In the genomic region with DNA sequence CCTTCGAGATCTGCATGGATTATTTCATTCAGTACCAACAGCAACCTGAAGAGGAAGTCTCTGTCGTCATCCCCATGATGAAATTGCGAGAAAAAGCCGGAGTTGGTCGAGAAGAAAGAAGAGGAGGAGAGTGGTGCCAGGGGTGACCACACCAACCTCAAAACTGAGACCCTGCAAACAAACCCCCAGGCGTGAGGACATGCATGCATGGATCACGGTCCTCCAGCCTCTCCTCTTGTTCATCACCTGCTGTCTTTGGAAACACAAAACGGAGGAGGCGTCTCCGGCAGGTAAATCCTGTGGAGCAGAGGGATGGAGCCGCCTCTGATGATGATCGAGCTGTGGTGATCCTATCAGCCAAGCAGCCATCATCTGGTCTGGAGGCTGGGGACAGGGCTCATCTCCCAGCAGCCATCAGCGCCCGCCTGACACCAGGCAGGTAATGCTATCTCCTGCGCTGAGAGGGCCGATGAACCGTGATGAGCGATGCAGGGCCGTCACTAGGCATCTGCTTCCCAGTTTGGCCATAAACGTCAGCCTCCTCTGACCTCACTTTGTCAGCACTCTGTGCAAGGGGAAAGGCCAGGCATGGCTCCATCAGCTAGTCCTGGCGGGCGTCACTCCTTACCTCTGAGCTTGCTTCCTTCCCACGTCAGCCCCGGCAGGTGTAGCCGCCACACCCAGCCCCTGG, we compare ENCODE assay signal across 15 cellular contexts.
DNase-seq lines count a peak whose midpoint lies in the region; ATAC-seq and TF ChIP-seq lines count a peak whose summit lies in the region.
"Had no signal": no experiment of that assay in that cellular context is flagged by ENCODE, and none has a peak within 500 bp of the region (broad histone marks: within the 10 kb centered on the region; RNA-seq: fewer than 3 reads in every experiment).

No MANE protein-coding gene starts in this region.

- no peak overlapping the region for H3K4me2 ChIP-seq in neuronal stem cell (ENCODE audit: insufficient read depth, low read length, poor library complexity, severe bottlenecking)
- H3K4me2 ChIP-seq: A549 had no signal

- ATAC-seq in upper lobe of right lung, result no peak
- ATAC-seq in HG02852 (IDR thresholded peaks at IDR 0.05; ENCODE audit: unreplicated experiment), result no peak
- ATAC-seq: A549, GM12878 had no signal

- H3K4me1 ChIP-seq in neuronal stem cell (ENCODE audit: control insufficient read depth in 2 of 2, insufficient read depth in 1 of 2, low read depth in 1 of 2, low read length in 2 of 2) (peaks cover 0 to 11% of the 10 kb centered on the region in 2 donors), upper lobe of right lung (no peaks in the 10 kb centered on the region)
- H3K4me1 ChIP-seq: A549 had no signal

- H3K27ac ChIP-seq in neuronal stem cell (replicated peaks; ENCODE audit: low read length), result no peak overlapping the region
- H3K27ac ChIP-seq in upper lobe of right lung, result no peak overlapping the region
- H3K27ac ChIP-seq: A549, GM23248 had no signal

- H3K14ac ChIP-seq in neuronal stem cell (ENCODE audit: low read length), result no peak overlapping the region

- no peaks in the 10 kb centered on the region for H3K4me1 Mint-ChIP-seq in activated T-helper 1 cell treated with anti-CD3 and anti-CD28 coated beads, Interleukin-12 subunit alpha, Interleukin-12 subunit beta, Interleukin-2, Interleukin-4 antibody, amounts not matched to agents 30 ng/mL and 10 ng/mL and 1 ng/mL, durations not matched to agents 14 hours and 24 hours and 36 hours (ENCODE audit: low read depth)
- H3K4me1 Mint-ChIP-seq: CD14-positive monocyte; CD8-positive, alpha-beta memory T cell; IgD-negative memory B cell had no signal

- H3K36me3 ChIP-seq in neuronal stem cell (replicated peaks in 1 of 2; ENCODE audit: control insufficient read depth in 2 of 2, insufficient read depth in 2 of 2, low read length in 2 of 2) (no peaks in the 10 kb centered on the region), upper lobe of right lung (no peaks in the 10 kb centered on the region)

- H3K23ac ChIP-seq in neuronal stem cell (ENCODE audit: low read depth, low read length, poor library complexity), result no peak overlapping the region

- H3K79me1 ChIP-seq in neuronal stem cell (ENCODE audit: low read depth, low read length), result no peaks in the 10 kb centered on the region

- H2BK5ac ChIP-seq in neuronal stem cell (ENCODE audit: low read length), result no peak overlapping the region

- H3K27me3 Mint-ChIP-seq in activated T-helper 1 cell treated with anti-CD3 and anti-CD28 coated beads, Interleukin-12 subunit alpha, Interleukin-12 subunit beta, Interleukin-2, Interleukin-4 antibody, amounts not matched to agents 30 ng/mL and 10 ng/mL and 1 ng/mL, durations not matched to agents 14 hours and 24 hours and 36 hours (ENCODE audit: insufficient read depth), result no peaks in the 10 kb centered on the region
- H3K27me3 Mint-ChIP-seq: IgD-negative memory B cell had no signal

- no peak overlapping the region for H2BK120ac ChIP-seq in neuronal stem cell (ENCODE audit: low read depth, low read length)

- H3K36me3 Mint-ChIP-seq in activated T-helper 1 cell treated with anti-CD3 and anti-CD28 coated beads, Interleukin-12 subunit alpha, Interleukin-12 subunit beta, Interleukin-2, Interleukin-4 antibody, amounts not matched to agents 30 ng/mL and 10 ng/mL and 1 ng/mL, durations not matched to agents 14 hours and 24 hours and 36 hours (ENCODE audit: low read depth), result no peaks in the 10 kb centered on the region
- H3K36me3 Mint-ChIP-seq: CD14-positive monocyte; CD8-positive, alpha-beta memory T cell; IgD-negative memory B cell had no signal

- H2BK12ac ChIP-seq in neuronal stem cell (ENCODE audit: low read length), result no peak overlapping the region

- H2BK15ac ChIP-seq in neuronal stem cell (ENCODE audit: low read length), result no peak overlapping the region

- H4K91ac ChIP-seq in neuronal stem cell (ENCODE audit: low read depth, low read length, poor library complexity), result no peak overlapping the region

- no peak overlapping the region for H4K8ac ChIP-seq in neuronal stem cell (ENCODE audit: low read depth, low read length)

- no CpG with 5 or more reads among the region's 25 CpGs for WGBS in neuronal stem cell (ENCODE audit: extremely low coverage in 2 of 2, insufficient read length in 2 of 2, insufficient replicate concordance in 1 of 2), 2 donors

- intact Hi-C loops in upper lobe of right lung (cut with DNase I), result no loop called here
- intact Hi-C loops in activated T-helper 1 cell treated with anti-CD3 and anti-CD28 coated beads, Interleukin-12 subunit alpha, Interleukin-12 subunit beta, Interleukin-2, Interleukin-4 antibody, amounts not matched to agents 30 ng/mL and 10 ng/mL and 1 ng/mL, durations not matched to agents 14 hours and 24 hours and 36 hours (cut with micrococcal nuclease), result no loop called here

- H3K27me3 ChIP-seq in neuronal stem cell (ENCODE audit: control insufficient read depth in 3 of 3, insufficient read depth in 3 of 3, low read depth in 1 of 3, low read length in 3 of 3), result no peaks in the 10 kb centered on the region
- no peaks in the 10 kb centered on the region for H3K27me3 ChIP-seq in upper lobe of right lung

- no peak overlapping the region for H3K4me3 ChIP-seq in neuronal stem cell (ENCODE audit: low read length in 2 of 2)
- no peak overlapping the region for H3K4me3 ChIP-seq in upper lobe of right lung
- H3K4me3 ChIP-seq: A549, GM12878, GM23248 had no signal

- peak overlapping the region; percentile 70 for H3K18ac ChIP-seq in neuronal stem cell (ENCODE audit: low read length)

- H3K4me3 Mint-ChIP-seq in activated T-helper 1 cell treated with anti-CD3 and anti-CD28 coated beads, Interleukin-12 subunit alpha, Interleukin-12 subunit beta, Interleukin-2, Interleukin-4 antibody, amounts not matched to agents 30 ng/mL and 10 ng/mL and 1 ng/mL, durations not matched to agents 14 hours and 24 hours and 36 hours, result no peak overlapping the region
- H3K4me3 Mint-ChIP-seq: CD14-positive monocyte; CD8-positive, alpha-beta memory T cell had no signal

- no peak overlapping the region for H2AK5ac ChIP-seq in neuronal stem cell (ENCODE audit: low read depth, low read length)

- H3K4ac ChIP-seq in neuronal stem cell (ENCODE audit: low read length), result no peak overlapping the region

- H3K27ac Mint-ChIP-seq in activated T-helper 1 cell treated with anti-CD3 and anti-CD28 coated beads, Interleukin-12 subunit alpha, Interleukin-12 subunit beta, Interleukin-2, Interleukin-4 antibody, amounts not matched to agents 30 ng/mL and 10 ng/mL and 1 ng/mL, durations not matched to agents 14 hours and 24 hours and 36 hours, result no peak overlapping the region
- H3K27ac Mint-ChIP-seq: CD14-positive monocyte; CD8-positive, alpha-beta memory T cell; IgD-negative memory B cell had no signal

- H3K9me3 ChIP-seq in neuronal stem cell (replicated peaks in 1 of 2; ENCODE audit: control insufficient read depth in 2 of 2, insufficient read depth in 1 of 2, low read depth in 1 of 2, low read length in 2 of 2) (no peaks in the 10 kb centered on the region), upper lobe of right lung (no peaks in the 10 kb centered on the region)
- H3K9me3 ChIP-seq: A549 had no signal

- TF ChIP-seq CTCF in upper lobe of right lung (IDR thresholded peaks at IDR 0.05), result no peak

- DNase-seq in NCI-H748 (lab: John Stamatoyannopoulos, UW; ENCODE audit: unreplicated experiment) (peak; percentile 88), cerebellum (ENCODE audit: low spot score) (peak; percentile 2), neuronal stem cell (ENCODE audit: low spot score) (no peak), upper lobe of right lung (peak; percentile 30)
- DNase-seq in activated T-helper 1 cell treated with anti-CD3 and anti-CD28 coated beads, Interleukin-12 subunit alpha, Interleukin-12 subunit beta, Interleukin-2, Interleukin-4 antibody, amounts not matched to agents 30 ng/mL and 10 ng/mL and 1 ng/mL, durations not matched to agents 14 hours and 24 hours and 36 hours (ENCODE audit: low spot score), result no peak
- no peak for DNase-seq in stimulated activated CD4-positive, alpha-beta T cell treated with anti-CD3 and anti-CD28 coated beads, Interleukin-1b, Interleukin-23, amount 100 ng/mL, for 48 hours
- DNase-seq: CD8-positive, alpha-beta memory T cell; DMS53; GM23248; H7 had no signal

- H3K9me3 Mint-ChIP-seq in activated T-helper 1 cell treated with anti-CD3 and anti-CD28 coated beads, Interleukin-12 subunit alpha, Interleukin-12 subunit beta, Interleukin-2, Interleukin-4 antibody, amounts not matched to agents 30 ng/mL and 10 ng/mL and 1 ng/mL, durations not matched to agents 14 hours and 24 hours and 36 hours, result peaks cover 11% of the 10 kb centered on the region

- H2AFZ ChIP-seq in neuronal stem cell (ENCODE audit: low read length), result no peak overlapping the region
- H2AFZ ChIP-seq: GM23248 had no signal

- no peak overlapping the region for H3K9ac ChIP-seq in neuronal stem cell (ENCODE audit: low read depth, low read length, poor library complexity)
- H3K9ac ChIP-seq: GM23248 had no signal

Comparison
In these comparisons a context has a peak if more than half of its experiments do, and no peak if none do; other contexts are left out.
1. DNase-seq: peak in NCI-H748 (single experiment), cerebellum (single experiment) and upper lobe of right lung (single experiment); none in neuronal stem cell (single experiment), activated T-helper 1 cell treated with anti-CD3 and anti-CD28 coated beads, Interleukin-12 subunit alpha, Interleukin-12 subunit beta, Interleukin-2, Interleukin-4 antibody, amounts not matched to agents 30 ng/mL and 10 ng/mL and 1 ng/mL, durations not matched to agents 14 hours and 24 hours and 36 hours (single experiment) and stimulated activated CD4-positive, alpha-beta T cell treated with anti-CD3 and anti-CD28 coated beads, Interleukin-1b, Interleukin-23, amount 100 ng/mL, for 48 hours (single experiment).